ENCODE assay signal across 12 cellular contexts in genomic region chr9:92774274-92774673, GRCh38. TPM values are rescaled to one million over a fixed set of nuclear protein-coding genes. Genes with fewer than 3 reads are reported as not detected.
DNase-seq lines count a peak whose midpoint lies in the region; ATAC-seq, FAIRE-seq and TF ChIP-seq lines count a peak whose summit lies in the region.
"Had no signal": no experiment of that assay in that cellular context is flagged by ENCODE, and none has a peak within 500 bp of the region (broad histone marks: within the 10 kb centered on the region; RNA-seq: fewer than 3 reads in every experiment).

No MANE protein-coding gene starts in this region.

- H3K27ac ChIP-seq in AG04450 (ENCODE audit: low read depth, low read length) (peak overlapping the region; percentile 1), astrocyte (ENCODE audit: low read depth, low read length) (peak overlapping the region; percentile 45), coronary artery (no peak overlapping the region)

- no peak overlapping the region for H3K4me3 Mint-ChIP-seq in astrocyte (ENCODE audit: unreplicated experiment)
- H3K4me3 Mint-ChIP-seq in natural killer cell, result no peak overlapping the region
- H3K4me3 Mint-ChIP-seq: nephron had no signal

- H3K36me3 Mint-ChIP-seq in astrocyte (ENCODE audit: low read depth, unreplicated experiment) (no peaks in the 10 kb centered on the region), natural killer cell (no peaks in the 10 kb centered on the region)

- H3K9me3 Mint-ChIP-seq in astrocyte (ENCODE audit: unreplicated experiment) (no peaks in the 10 kb centered on the region), natural killer cell (no peaks in the 10 kb centered on the region)

- H2AFZ ChIP-seq in astrocyte (ENCODE audit: low read depth, low read length), result no peak overlapping the region

- H3K9me3 ChIP-seq in AG04450 (ENCODE audit: control insufficient read depth, insufficient read depth, low read length) (peaks cover 3% of the 10 kb centered on the region; the same call in 1 of the 2 replicates), astrocyte (ENCODE audit: insufficient read depth, low read depth, low read length) (peaks cover 3% of the 10 kb centered on the region)

- ATAC-seq in natural killer cell, result no peak

- peaks cover 9% of the 10 kb centered on the region for H3K4me1 ChIP-seq in astrocyte (ENCODE audit: insufficient read depth, low read length)

- intact Hi-C loops in posterior vena cava (cut with DNase I) (no loop called here), natural killer cell (cut with micrococcal nuclease) (no loop called here)

- peaks cover 3% of the 10 kb centered on the region for H3K27me3 Mint-ChIP-seq in astrocyte (ENCODE audit: low read depth, unreplicated experiment)
- H3K27me3 Mint-ChIP-seq in natural killer cell (ENCODE audit: low read depth in 2 of 2), result peaks cover 0 to 1% of the 10 kb centered on the region in 2 donors

- DNase-seq in AG04450 (ENCODE audit: low read depth, low spot score) (peak; percentile 90), H54 (ENCODE audit: insufficient read length, low spot score) (peak; percentile 38), astrocyte (ENCODE audit: low read depth) (peak; percentile 97), hepatic stellate cell (ENCODE audit: low spot score) (peak; percentile 62), UCSD-AML1 (lab: John Stamatoyannopoulos, UW; ENCODE audit: unreplicated experiment) (no peak), coronary artery (ENCODE audit: low spot score) (no peak), posterior vena cava (ENCODE audit: low spot score) (no peak), natural killer cell (no peak)
- DNase-seq: H7, NCI-H1930 had no signal

- no peaks in the 10 kb centered on the region for H3K36me3 ChIP-seq in astrocyte (ENCODE audit: insufficient read depth, low read length)

- H3K27me3 ChIP-seq in AG04450 (ENCODE audit: control insufficient read depth, insufficient read depth, low read length) (no peaks in the 10 kb centered on the region), astrocyte (ENCODE audit: insufficient read depth, low read length) (peaks cover 4% of the 10 kb centered on the region)

- no peak for TF ChIP-seq POLR2A in H54 (IDR thresholded peaks at IDR 0.05; ENCODE audit: low read depth, low read length)

- CTCF ChIA-PET in AG04450 (lab: Charles Lee), result interaction anchor here (1.2 to 1.7 kb wide), 3 partner anchors 9 to 57 kb away, joined by 5 to 7 read pairs (median 5); no protein-coding TSS in a partner anchor

- POLR2A ChIA-PET in AG04450 (lab: Yijun Ruan, JAX), result no interaction called here

- H3K4me1 Mint-ChIP-seq in astrocyte (ENCODE audit: low read depth, unreplicated experiment), result peaks cover 2% of the 10 kb centered on the region
- H3K4me1 Mint-ChIP-seq in natural killer cell, result no peaks in the 10 kb centered on the region
- H3K4me1 Mint-ChIP-seq: nephron had no signal

- peak overlapping the region; percentile 6 for H3K4me2 ChIP-seq in astrocyte (ENCODE audit: low read length)

- FAIRE-seq in H54 (lab: Jason Lieb, UNC), result peak; percentile 98
- peak; percentile 85 for FAIRE-seq in astrocyte (lab: Jason Lieb, UNC)
- FAIRE-seq: endometrium had no signal

- no peak overlapping the region for H3K4me3 ChIP-seq in AG04450 (ENCODE audit: low read depth, low read length)
- no peak overlapping the region for H3K4me3 ChIP-seq in astrocyte (ENCODE audit: insufficient read depth, low read depth, low read length)
- no peak overlapping the region for H3K4me3 ChIP-seq in coronary artery

- no peaks in the 10 kb centered on the region for H4K20me1 ChIP-seq in astrocyte (ENCODE audit: insufficient read depth, low read length)

- H3K27ac Mint-ChIP-seq in astrocyte (ENCODE audit: unreplicated experiment), result no peak overlapping the region
- no peak overlapping the region for H3K27ac Mint-ChIP-seq in natural killer cell
- H3K27ac Mint-ChIP-seq: nephron had no signal

- peak overlapping the region; percentile 8 for H3K9ac ChIP-seq in astrocyte (ENCODE audit: low read length)

- TF ChIP-seq CTCF in AG04450 (IDR thresholded peaks at IDR 0.05; ENCODE audit: low read depth, low read length) (no peak), astrocyte (IDR thresholded peaks at IDR 0.05; ENCODE audit: insufficient read depth, low read depth, low read length) (no peak), coronary artery (IDR thresholded peaks at IDR 0.05) (no peak), natural killer cell (IDR thresholded peaks at IDR 0.05) (no peak)

- H3K79me2 ChIP-seq in astrocyte (ENCODE audit: insufficient read depth, low read length), result no peaks in the 10 kb centered on the region

RNA-seq across cellular contexts. Expression of gene BICD2, which starts 9.6 kb away (rescaled TPM):
- polyA plus RNA-seq in AG04450 (2011; rRNA removed), result 11.2 and 13.4 TPM in 2 replicates
- polyA minus RNA-seq in AG04450 (2011; rRNA and poly(A)+ RNA removed), result 11.1 and 12.5 TPM in 2 replicates
- total RNA-seq in astrocyte (45.9 and 48.2 TPM in 2 replicates), posterior vena cava (10 to 100 TPM; 27.4 to 40.2 TPM), natural killer cell (10 to 100 TPM; 27.0 to 39.7 (median 39.7) TPM)

Comparison
In these comparisons a context has a peak if more than half of its experiments do, and no peak if none do; other contexts are left out.
1. DNase-seq: peak in AG04450 (single experiment), H54 (single experiment), astrocyte (single experiment) and hepatic stellate cell (single experiment); none in UCSD-AML1 (single experiment), coronary artery (single experiment), posterior vena cava (single experiment) and natural killer cell (single experiment).
2. H3K27ac ChIP-seq: peak in AG04450 (single experiment) and astrocyte (single experiment); none in coronary artery (0 of 2).